In genomic region chr13:20136781-20137703, GRCh38 we compare ENCODE assay signal across 8 cellular contexts. TPM values are rescaled to one million over a fixed set of nuclear protein-coding genes. Genes with fewer than 3 reads are reported as not detected.
DNase-seq lines count a peak whose midpoint lies in the region; ATAC-seq and TF ChIP-seq lines count a peak whose summit lies in the region.

No MANE protein-coding gene starts in this region.

- no peaks in the 10 kb centered on the region for H3K9me3 Mint-ChIP-seq in CD8-positive, alpha-beta T cell
- no peaks in the 10 kb centered on the region for H3K9me3 Mint-ChIP-seq in activated T-helper 17 cell treated with anti-CD3 and anti-CD28 coated beads, Interleukin-2, amount 50 U/mL, for 72 hours

- no peaks in the 10 kb centered on the region for H3K36me3 Mint-ChIP-seq in CD8-positive, alpha-beta T cell
- H3K36me3 Mint-ChIP-seq in activated T-helper 17 cell treated with anti-CD3 and anti-CD28 coated beads, Interleukin-2, amount 50 U/mL, for 72 hours (ENCODE audit: low read depth) = no peaks in the 10 kb centered on the region

- H3K4me3 ChIP-seq in CD8-positive, alpha-beta T cell (ENCODE audit: low read depth, low read length) = no peak overlapping the region
- no peak overlapping the region for H3K4me3 ChIP-seq in left lung

- no peak overlapping the region for H3K27ac Mint-ChIP-seq in CD8-positive, alpha-beta T cell
- no peak overlapping the region for H3K27ac Mint-ChIP-seq in activated T-helper 17 cell treated with anti-CD3 and anti-CD28 coated beads, Interleukin-2, amount 50 U/mL, for 72 hours

- TF ChIP-seq CTCF in CD8-positive, alpha-beta T cell (IDR thresholded peaks at IDR 0.05) = no peak
- peak in 1 of 2 donors; percentile 14 for TF ChIP-seq CTCF in left lung (IDR thresholded peaks at IDR 0.05)

- peak in 3 of 7 experiments; percentile 5 to 44 (median 38) for DNase-seq in CD8-positive, alpha-beta T cell
- peak; percentile 8 for DNase-seq in HK-2 (ENCODE audit: unreplicated experiment)
- DNase-seq in left lung = peak in 1 of 2 donors; percentile 87
- DNase-seq in AML-193 (lab: John Stamatoyannopoulos, UW) = no peak
- DNase-seq in hippocampal formation (lab: John Stamatoyannopoulos, UW) = no peak
- no peak for DNase-seq in NCI-H2227 treated with DMSO at 0.1 percent for 48 hours (lab: John Stamatoyannopoulos, UW)

- peak overlapping the region; percentile 11 for H3K4me3 Mint-ChIP-seq in CD8-positive, alpha-beta T cell
- H3K4me3 Mint-ChIP-seq in activated T-helper 17 cell treated with anti-CD3 and anti-CD28 coated beads, Interleukin-2, amount 50 U/mL, for 72 hours = peak overlapping the region; percentile 33

- H3K27me3 Mint-ChIP-seq in CD8-positive, alpha-beta T cell (ENCODE audit: low read depth) = peaks cover 59% of the 10 kb centered on the region
- H3K27me3 Mint-ChIP-seq in activated T-helper 17 cell treated with anti-CD3 and anti-CD28 coated beads, Interleukin-2, amount 50 U/mL, for 72 hours = peaks cover 28% of the 10 kb centered on the region

- H3K36me3 ChIP-seq in CD8-positive, alpha-beta T cell (ENCODE audit: insufficient read depth, low read length) = no peaks in the 10 kb centered on the region
- H3K36me3 ChIP-seq in left lung = no peaks in the 10 kb centered on the region

- CTCF ChIA-PET in CD8-positive, alpha-beta T cell (lab: Charles Lee) = interaction anchor here (1.2 kb wide), 1 partner anchor 13 kb away, joined by 3 read pairs; no protein-coding TSS in a partner anchor

- ATAC-seq in CD8-positive, alpha-beta T cell = peak; percentile 42
- peak; percentile 63 for ATAC-seq in activated T-helper 17 cell treated with anti-CD3 and anti-CD28 coated beads, Interleukin-2, amount 50 U/mL, for 72 hours (replicated peaks)
- peak; percentile 94 for ATAC-seq in left lung
- no peak for ATAC-seq in HG03432 (IDR thresholded peaks at IDR 0.05; ENCODE audit: unreplicated experiment)

- H3K4me1 Mint-ChIP-seq in CD8-positive, alpha-beta T cell (ENCODE audit: low read depth) = peaks cover 3% of the 10 kb centered on the region
- H3K4me1 Mint-ChIP-seq in activated T-helper 17 cell treated with anti-CD3 and anti-CD28 coated beads, Interleukin-2, amount 50 U/mL, for 72 hours = no peaks in the 10 kb centered on the region

- intact Hi-C loops in CD8-positive, alpha-beta T cell (cut with DNase I, micrococcal nuclease) = no loop called here
- intact Hi-C loops in left lung (cut with DNase I) = no loop called here

- H3K27ac ChIP-seq in CD8-positive, alpha-beta T cell (ENCODE audit: low read depth, low read length) = no peak overlapping the region
- no peak overlapping the region for H3K27ac ChIP-seq in left lung

- H3K9me3 ChIP-seq in CD8-positive, alpha-beta T cell (ENCODE audit: low read length) = no peaks in the 10 kb centered on the region
- no peaks in the 10 kb centered on the region for H3K9me3 ChIP-seq in left lung

- POLR2A ChIA-PET in CD8-positive, alpha-beta T cell (lab: Charles Lee) = no interaction called here

- peaks cover 6% of the 10 kb centered on the region for H3K4me1 ChIP-seq in CD8-positive, alpha-beta T cell (ENCODE audit: insufficient read depth, low read length)
- H3K4me1 ChIP-seq in left lung = no peaks in the 10 kb centered on the region

- H3K27me3 ChIP-seq in CD8-positive, alpha-beta T cell (ENCODE audit: insufficient read depth, low read length) = no peaks in the 10 kb centered on the region
- peaks cover 44 to 90% of the 10 kb centered on the region in 2 donors for H3K27me3 ChIP-seq in left lung

RNA-seq across cellular contexts. Expression of gene GJA3, which starts 23.8 kb away (rescaled TPM):
- total RNA-seq in CD8-positive, alpha-beta T cell = under 1 TPM in 1 of 2 experiments, not detected in 1; 0.08 TPM
- total RNA-seq in activated T-helper 17 cell treated with anti-CD3 and anti-CD28 coated beads, Interleukin-2, amount 50 U/mL, for 72 hours = under 1 TPM; 0.50 to 0.91 TPM
- under 1 TPM; 0.08 to 0.12 TPM for total RNA-seq in left lung

RNA-seq across cellular contexts. Expression of gene GJB2, which starts 55.7 kb away (rescaled TPM):
- total RNA-seq in CD8-positive, alpha-beta T cell = not detected
- 10 to 100 TPM; 42.5 to 84.4 TPM for total RNA-seq in activated T-helper 17 cell treated with anti-CD3 and anti-CD28 coated beads, Interleukin-2, amount 50 U/mL, for 72 hours
- 1 to 10 TPM; 1.3 to 4.3 TPM for total RNA-seq in left lung

Comparison
In these comparisons a context has a peak if more than half of its experiments do, and no peak if none do; other contexts are left out.
1. RNA of gene GJB2, which starts 55.7 kb away (total RNA-seq): 42.5 to 84.4 TPM in activated T-helper 17 cell treated with anti-CD3 and anti-CD28 coated beads, Interleukin-2, amount 50 U/mL, for 72 hours; 1.3 to 4.3 TPM in left lung and not detected in CD8-positive, alpha-beta T cell; every median in the first group is over 4 times any median in the second.